9 cellular contexts compared by ENCODE assay signal in the genomic region with DNA sequence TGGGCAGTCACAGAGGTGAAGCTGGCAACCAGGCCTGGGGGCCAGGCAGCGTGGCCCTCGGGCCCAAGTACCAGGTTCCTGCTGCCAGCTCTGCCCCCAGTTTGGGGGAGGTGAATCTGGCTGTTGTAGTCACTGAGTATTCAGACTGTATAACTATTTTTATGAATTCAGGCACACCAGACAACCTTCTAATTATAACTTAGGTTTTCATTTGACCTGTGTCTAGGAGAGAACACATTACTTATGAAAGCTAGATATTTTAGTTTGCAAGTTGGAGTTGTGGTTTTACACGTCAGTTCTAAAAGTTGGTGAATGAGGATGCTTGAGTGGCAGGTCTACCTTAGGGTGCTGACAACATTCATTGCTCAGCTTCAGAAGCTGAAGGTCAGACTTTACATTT.
A peak's percentile ranks its signal among the peaks of the same experiment; 100 is the strongest.
DNase-seq lines count a peak whose midpoint lies in the region; ATAC-seq and TF ChIP-seq lines count a peak whose summit lies in the region.
"Had no signal": no experiment of that assay in that cellular context is flagged by ENCODE, and none has a peak within 500 bp of the region (broad histone marks: within the 10 kb centered on the region; RNA-seq: fewer than 3 reads in every experiment).

No MANE protein-coding gene starts in this region.

- ATAC-seq in GM19023 (IDR thresholded peaks at IDR 0.05; ENCODE audit: unreplicated experiment) (peak; percentile 78), HG02759 (IDR thresholded peaks at IDR 0.05; ENCODE audit: unreplicated experiment) (peak; percentile 89), HG03565 (IDR thresholded peaks at IDR 0.05; ENCODE audit: unreplicated experiment) (peak; percentile 59), HG03025 (IDR thresholded peaks at IDR 0.05; ENCODE audit: low FRiP score, unreplicated experiment) (no peak)
- ATAC-seq in stimulated activated naive CD8-positive, alpha-beta T cell treated with anti-CD3 and anti-CD28 coated beads, Interleukin-15, Interleukin-2, amounts not matched to agents 100 U/mL and 50 U/mL, for 24 hours, result no peak

- no peak for TF ChIP-seq CTCF in GM10266 (IDR thresholded peaks at IDR 0.05; ENCODE audit: control insufficient read depth, insufficient read depth, low read depth, missing control alignments)

- DNase-seq in GM10266 (ENCODE audit: extremely low spot score) (peak; percentile 16), A172 (ENCODE audit: low spot score) (no peak), NCI-H128 (lab: John Stamatoyannopoulos, UW; ENCODE audit: unreplicated experiment) (no peak)
- no peak for DNase-seq in stimulated activated naive CD8-positive, alpha-beta T cell treated with anti-CD3 and anti-CD28 coated beads, Interleukin-15, Interleukin-2, amounts not matched to agents 100 U/mL and 50 U/mL, for 24 hours
- DNase-seq: NCI-H2171 had no signal

Comparison
In these comparisons a context has a peak if more than half of its experiments do, and no peak if none do; other contexts are left out.
1. ATAC-seq: peak in GM19023 (single experiment), HG02759 (single experiment) and HG03565 (single experiment); none in stimulated activated naive CD8-positive, alpha-beta T cell treated with anti-CD3 and anti-CD28 coated beads, Interleukin-15, Interleukin-2, amounts not matched to agents 100 U/mL and 50 U/mL, for 24 hours (single experiment) and HG03025 (single experiment).